34 cellular contexts compared by ENCODE assay signal in the genomic region with DNA sequence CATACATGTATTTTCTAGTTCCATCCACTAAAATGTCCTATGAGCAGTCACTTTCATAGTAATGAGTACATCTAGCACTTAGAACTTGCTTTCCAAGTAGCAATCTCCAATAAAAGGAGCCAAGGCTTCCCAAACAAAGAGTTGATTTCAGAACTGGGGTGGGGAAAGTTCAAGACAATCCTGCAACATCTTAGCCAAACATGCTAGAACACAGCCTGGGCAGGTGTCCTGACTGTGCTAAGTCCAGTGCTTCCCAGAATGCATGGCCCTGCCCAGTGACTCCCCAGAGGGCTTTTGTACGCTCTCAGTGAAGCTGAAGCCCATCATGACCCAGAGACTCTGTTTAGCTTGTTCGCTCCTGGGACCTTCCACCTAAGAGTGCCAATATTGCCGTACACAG.
"Had no signal": no experiment of that assay in that cellular context is flagged by ENCODE, and none has a peak within 500 bp of the region (broad histone marks: within the 10 kb centered on the region; RNA-seq: fewer than 3 reads in every experiment).

No MANE protein-coding gene starts in this region.

- ATAC-seq: activated CD4-positive, CD25-positive, alpha-beta regulatory T cell treated with anti-CD3 and anti-CD28 coated beads, Interleukin-2, amount 50 U/mL, for 24 hours; activated CD8-positive, alpha-beta T cell treated with anti-CD3 and anti-CD28 coated beads for 36 hours; activated T-cell treated with anti-CD3 and anti-CD28 coated beads, Interleukin-2, amount 50 U/mL, for 4 hours; activated T-helper 17 cell treated with anti-CD3 and anti-CD28 coated beads, Interleukin-2, amount 50 U/mL, for 72 hours; body of pancreas; T-helper 17 cell had no signal

- DNase-seq: activated B cell treated with CpG ODN at 0.5 μM for 24 hours; activated CD4-positive, alpha-beta T cell treated with anti-CD3 and anti-CD28 coated beads for 48 hours; activated CD4-positive, alpha-beta T cell treated with anti-CD3 and anti-CD28 coated beads, Interleukin-2, amount 50 U/mL, for 1 hour; activated CD4-positive, alpha-beta T cell treated with anti-CD3 and anti-CD28 coated beads, Interleukin-2, amount 50 U/mL, for 48 hours; activated CD8-positive, alpha-beta memory T cell treated with anti-CD3 and anti-CD28 coated beads for 24 hours; activated CD8-positive, alpha-beta T cell treated with anti-CD3 and anti-CD28 coated beads for 36 hours; activated effector memory CD4-positive, alpha-beta T cell treated with Interleukin-2 at 50 U/mL for 16 hours; activated gamma-delta T cell treated with Interleukin-2 at 50 U/mL for 16 hours; activated naive CD4-positive, alpha-beta T cell treated with anti-CD3 and anti-CD28 coated beads, Interleukin-2, amount 50 U/mL, for 16 hours; activated naive CD4-positive, alpha-beta T cell treated with Interleukin-2 at 50 U/mL for 16 hours; activated T-cell treated with anti-CD3 and anti-CD28 coated beads, Interleukin-2, amount 50 U/mL, for 4 hours; amniotic stem cell; aorta; body of pancreas; central memory CD4-positive, alpha-beta T cell; cerebellar nuclear complex; colonic mucosa; dorsolateral prefrontal cortex; effector memory CD4-positive, alpha-beta T cell; endodermal cell; erythroblast; esophagus squamous epithelium; foreskin melanocyte; head of caudate nucleus; T-helper 1 cell; T-helper 17 cell; T1000; WERI-Rb-1 had no signal

- H3K9me3 ChIP-seq: body of pancreas, colonic mucosa, esophagus squamous epithelium had no signal

- H3K36me3 ChIP-seq: cardiac muscle cell, colonic mucosa, esophagus squamous epithelium, WERI-Rb-1 had no signal

- H3K4me1 Mint-ChIP-seq: activated B cell treated with CpG ODN at 0.5 μM for 24 hours; activated T-helper 17 cell treated with anti-CD3 and anti-CD28 coated beads, Interleukin-2, amount 50 U/mL, for 72 hours; endodermal cell had no signal

- H3K4me3 ChIP-seq: body of pancreas, cardiac muscle cell, colonic mucosa, dorsolateral prefrontal cortex, esophagus squamous epithelium had no signal

- H3K27me3 ChIP-seq: body of pancreas, cardiac muscle cell, colonic mucosa, dorsolateral prefrontal cortex, esophagus squamous epithelium had no signal

- H3K4me1 ChIP-seq: body of pancreas, colonic mucosa had no signal

- H3K27ac ChIP-seq: body of pancreas, cardiac muscle cell, colonic mucosa, dorsolateral prefrontal cortex, WERI-Rb-1 had no signal

- H3K27ac Mint-ChIP-seq: activated B cell treated with CpG ODN at 0.5 μM for 24 hours; activated CD8-positive, alpha-beta T cell treated with anti-CD3 and anti-CD28 coated beads for 36 hours; activated naive CD8-positive, alpha-beta T cell; activated T-helper 17 cell treated with anti-CD3 and anti-CD28 coated beads, Interleukin-2, amount 50 U/mL, for 72 hours; dendritic cell treated with granulocyte-macrophage colony-stimulating factor and Interleukin-4, amounts not matched to agents 40 ng/mL and 50 ng/mL, for 4 days; endodermal cell; T-helper 17 cell; T-helper 2 cell treated with Interferon-gamma antibody and Interleukin-4, amounts not matched to agents 5 μg/mL and 100 μg/mL, for 36 hours had no signal

- H3K27me3 Mint-ChIP-seq: activated naive CD8-positive, alpha-beta T cell had no signal

- H3K4me3 Mint-ChIP-seq: activated B cell treated with CpG ODN at 0.5 μM for 24 hours; activated CD8-positive, alpha-beta T cell treated with anti-CD3 and anti-CD28 coated beads for 36 hours; activated naive CD8-positive, alpha-beta T cell; activated T-cell treated with anti-CD3 and anti-CD28 coated beads, Interleukin-2, amount 50 U/mL, for 4 hours; activated T-helper 17 cell treated with anti-CD3 and anti-CD28 coated beads, Interleukin-2, amount 50 U/mL, for 72 hours; dendritic cell treated with granulocyte-macrophage colony-stimulating factor and Interleukin-4, amounts not matched to agents 40 ng/mL and 50 ng/mL, for 4 days; endodermal cell; T-helper 17 cell; T-helper 2 cell treated with Interferon-gamma antibody and Interleukin-4, amounts not matched to agents 5 μg/mL and 100 μg/mL, for 36 hours had no signal

- H3K9me3 Mint-ChIP-seq: activated B cell treated with CpG ODN at 0.5 μM for 24 hours; activated CD8-positive, alpha-beta T cell treated with anti-CD3 and anti-CD28 coated beads for 36 hours; activated T-cell treated with anti-CD3 and anti-CD28 coated beads, Interleukin-2, amount 50 U/mL, for 4 hours; activated T-helper 17 cell treated with anti-CD3 and anti-CD28 coated beads, Interleukin-2, amount 50 U/mL, for 72 hours; dendritic cell treated with granulocyte-macrophage colony-stimulating factor and Interleukin-4, amounts not matched to agents 40 ng/mL and 50 ng/mL, for 4 days; endodermal cell; T-helper 2 cell treated with Interferon-gamma antibody and Interleukin-4, amounts not matched to agents 5 μg/mL and 100 μg/mL, for 36 hours had no signal
